ENCODE assay signal across 8 cellular contexts in genomic region chr12:54417712-54418440, GRCh38. TPM values are rescaled to one million over a fixed set of nuclear protein-coding genes. Genes with fewer than 3 reads are reported as not detected.
A peak's percentile ranks its signal among the peaks of the same experiment; 100 is the strongest.
DNase-seq lines count a peak whose midpoint lies in the region; ATAC-seq and TF ChIP-seq lines count a peak whose summit lies in the region.

No MANE protein-coding gene starts in this region.

- ATAC-seq in sciatic nerve: peak; percentile 32

- H3K4me3 Mint-ChIP-seq in activated CD4-positive, alpha-beta memory T cell treated with anti-CD3 and anti-CD28 coated beads for 36 hours: peak overlapping the region; percentile 93
- peak overlapping the region; percentile 82 for H3K4me3 Mint-ChIP-seq in glutamatergic neuron (ENCODE audit: unreplicated experiment)

- in situ Hi-C loops in HAP-1 (cut with MboI; ENCODE audit: low sequenced_read_pairs): no loop called here

- H3K27me3 Mint-ChIP-seq in activated CD4-positive, alpha-beta memory T cell treated with anti-CD3 and anti-CD28 coated beads for 36 hours: no peaks in the 10 kb centered on the region
- peaks cover 6% of the 10 kb centered on the region for H3K27me3 Mint-ChIP-seq in glutamatergic neuron (ENCODE audit: unreplicated experiment)

- POLR2A ChIA-PET in activated CD4-positive, alpha-beta memory T cell treated with anti-CD3 and anti-CD28 coated beads for 36 hours (lab: Charles Lee): interaction anchor here (0.7 to 3.1 kb wide), 2 partner anchors 11 to 19 kb away, joined by 3 to 12 read pairs; no protein-coding TSS in a partner anchor

- no peak for TF ChIP-seq CTCF in glutamatergic neuron (IDR thresholded peaks at IDR 0.05; ENCODE audit: partially characterized antibody, unreplicated experiment)

- peak in 1 of 2 experiments; percentile 45 for DNase-seq in HAP-1 (ENCODE audit: low spot score in 2 of 2)
- DNase-seq in activated CD4-positive, alpha-beta memory T cell treated with anti-CD3 and anti-CD28 coated beads for 36 hours: peak; percentile 45
- DNase-seq in glutamatergic neuron: no peak
- no peak for DNase-seq in sciatic nerve (ENCODE audit: low spot score)
- no peak for DNase-seq in NCI-H187 treated with DMSO at 0.1 percent for 48 hours (lab: John Stamatoyannopoulos, UW)
- no peak for DNase-seq in SKM-1 treated with dmso at 0.1 percent for 144 hours (lab: John Stamatoyannopoulos, UW; ENCODE audit: unreplicated experiment)
- DNase-seq in NCI-H2227 treated with DMSO at 0.1 percent for 48 hours (lab: John Stamatoyannopoulos, UW): no peak
- no peak for DNase-seq in foreskin melanocyte

- peaks cover 54% of the 10 kb centered on the region for H3K4me1 Mint-ChIP-seq in activated CD4-positive, alpha-beta memory T cell treated with anti-CD3 and anti-CD28 coated beads for 36 hours (ENCODE audit: low read depth)
- H3K4me1 Mint-ChIP-seq in glutamatergic neuron (ENCODE audit: low read depth, unreplicated experiment): no peaks in the 10 kb centered on the region

- CTCF ChIA-PET in activated CD4-positive, alpha-beta memory T cell treated with anti-CD3 and anti-CD28 coated beads for 36 hours (lab: Charles Lee): interaction anchor here (0.8 to 14.5 kb wide), 5 partner anchors 17 to 203 kb away, joined by 3 to 319 read pairs (median 5); no protein-coding TSS in a partner anchor

- intact Hi-C loops in activated CD4-positive, alpha-beta memory T cell treated with anti-CD3 and anti-CD28 coated beads for 36 hours (cut with micrococcal nuclease): loop anchor here (10.0 kb wide), 1 partner anchor 517 kb away; no protein-coding TSS in a partner anchor
- intact Hi-C loops in sciatic nerve (cut with DNase I): no loop called here

- H3K4me1 ChIP-seq in HAP-1: peaks cover 4% of the 10 kb centered on the region

- H3K36me3 Mint-ChIP-seq in activated CD4-positive, alpha-beta memory T cell treated with anti-CD3 and anti-CD28 coated beads for 36 hours: peaks cover 3% of the 10 kb centered on the region
- H3K36me3 Mint-ChIP-seq in glutamatergic neuron (ENCODE audit: unreplicated experiment): peaks cover 2% of the 10 kb centered on the region

- no peaks in the 10 kb centered on the region for H3K36me3 ChIP-seq in HAP-1 (replicated peaks)

- H3K27me3 ChIP-seq in HAP-1 (ENCODE audit: low read depth): no peaks in the 10 kb centered on the region

- no peaks in the 10 kb centered on the region for H3K9me3 ChIP-seq in HAP-1

- peak overlapping the region; percentile 78 for H3K4me3 ChIP-seq in HAP-1

- peak overlapping the region; percentile 91 for H3K27ac Mint-ChIP-seq in activated CD4-positive, alpha-beta memory T cell treated with anti-CD3 and anti-CD28 coated beads for 36 hours
- no peak overlapping the region for H3K27ac Mint-ChIP-seq in glutamatergic neuron (ENCODE audit: unreplicated experiment)

- H3K9me3 Mint-ChIP-seq in activated CD4-positive, alpha-beta memory T cell treated with anti-CD3 and anti-CD28 coated beads for 36 hours: no peaks in the 10 kb centered on the region
- peaks cover 3% of the 10 kb centered on the region for H3K9me3 Mint-ChIP-seq in glutamatergic neuron (ENCODE audit: unreplicated experiment)

RNA-seq across cellular contexts. Expression of gene ITGA5, which starts 1.2 kb away (rescaled TPM):
- total RNA-seq in activated CD4-positive, alpha-beta memory T cell treated with anti-CD3 and anti-CD28 coated beads for 36 hours: 10 to 100 TPM; 33.8 to 34.9 TPM
- 1.8 TPM for total RNA-seq in glutamatergic neuron (ENCODE audit: unreplicated experiment)
- 82.3 TPM for total RNA-seq in sciatic nerve

RNA-seq across cellular contexts. Expression of gene ZNF385A, which starts 33.3 kb away (rescaled TPM):
- total RNA-seq in activated CD4-positive, alpha-beta memory T cell treated with anti-CD3 and anti-CD28 coated beads for 36 hours: 1 to 10 TPM; 1.3 TPM
- 26.6 TPM for total RNA-seq in glutamatergic neuron (ENCODE audit: unreplicated experiment)
- 12.0 TPM for total RNA-seq in sciatic nerve

RNA-seq across cellular contexts. Expression of gene GPR84, which starts 53.6 kb away (rescaled TPM):
- total RNA-seq in activated CD4-positive, alpha-beta memory T cell treated with anti-CD3 and anti-CD28 coated beads for 36 hours: 1 to 10 TPM; 2.4 to 2.6 TPM
- total RNA-seq in glutamatergic neuron (ENCODE audit: unreplicated experiment): not detected
- total RNA-seq in sciatic nerve: 0.53 TPM

RNA-seq across cellular contexts. Expression of gene GTSF1, which starts 55.5 kb away (rescaled TPM):
- total RNA-seq in activated CD4-positive, alpha-beta memory T cell treated with anti-CD3 and anti-CD28 coated beads for 36 hours: 10 to 100 TPM; 11.3 to 13.0 TPM
- total RNA-seq in glutamatergic neuron (ENCODE audit: unreplicated experiment): not detected
- not detected for total RNA-seq in sciatic nerve

Comparison
In these comparisons a context has a peak if more than half of its experiments do, and no peak if none do; other contexts are left out.
1. RNA of gene ITGA5, which starts 1.2 kb away (total RNA-seq): 82.3 TPM in sciatic nerve (single experiment) and 33.8 to 34.9 TPM in activated CD4-positive, alpha-beta memory T cell treated with anti-CD3 and anti-CD28 coated beads for 36 hours; 1.8 TPM in glutamatergic neuron (single experiment); every median in the first group is over 10 times any median in the second.